In the genomic region with DNA sequence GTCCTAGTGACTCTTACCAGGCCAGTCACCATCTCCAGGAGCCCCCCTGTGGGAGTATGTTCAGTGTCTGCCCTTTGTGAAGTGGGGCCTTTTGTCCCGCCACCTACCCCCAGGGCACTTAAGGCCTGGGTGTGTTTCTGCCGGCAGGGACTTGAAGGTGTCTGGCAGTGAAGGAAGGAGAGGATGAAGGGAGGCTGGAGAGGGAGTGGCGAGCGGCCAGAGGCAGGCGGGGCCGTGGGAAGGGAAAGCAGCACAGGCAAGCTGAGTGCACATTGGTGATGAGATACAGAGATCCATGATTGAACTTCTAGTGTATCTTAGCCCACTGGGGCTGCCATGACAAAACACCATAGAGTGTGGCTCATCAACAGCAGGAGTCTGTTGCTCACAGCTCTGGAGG, we compare ENCODE assay signal across 19 cellular contexts.
"Had no signal": no experiment of that assay in that cellular context is flagged by ENCODE, and none has a peak within 500 bp of the region (broad histone marks: within the 10 kb centered on the region; RNA-seq: fewer than 3 reads in every experiment).

No MANE protein-coding gene starts in this region.

- ATAC-seq: right cardiac atrium had no signal

- H3K27ac ChIP-seq: prostate gland, stomach, testis, upper lobe of right lung had no signal

- H3K9me3 Mint-ChIP-seq: activated T-helper 2 cell treated with anti-CD3 and anti-CD28 coated beads, Interferon-gamma antibody, Interleukin-2, Interleukin-4, amounts not matched to agents 10 μg/mL and 5 μg/mL and 100 μg/mL, durations not matched to agents 14 hours and 24 hours and 36 hours; brain; central memory CD8-positive, alpha-beta T cell had no signal

- H3K4me1 ChIP-seq: prostate gland, stomach, testis had no signal

- H3K4me1 Mint-ChIP-seq: brain had no signal

- H3K27ac Mint-ChIP-seq: activated T-helper 2 cell treated with anti-CD3 and anti-CD28 coated beads, Interferon-gamma antibody, Interleukin-2, Interleukin-4, amounts not matched to agents 10 μg/mL and 5 μg/mL and 100 μg/mL, durations not matched to agents 14 hours and 24 hours and 36 hours had no signal

- H3K27me3 Mint-ChIP-seq: brain; central memory CD8-positive, alpha-beta T cell had no signal

- DNase-seq: activated CD4-positive, CD25-positive, alpha-beta regulatory T cell treated with anti-CD3 and anti-CD28 coated beads, Interleukin-2, amount 50 U/mL, for 72 hours; activated naive CD4-positive, alpha-beta T cell treated with anti-CD3 and anti-CD28 coated beads, Interleukin-2, amount 50 U/mL, for 16 hours; amygdala; cortex of kidney; effector CD4-positive, alpha-beta T cell; foreskin melanocyte; head of caudate nucleus; immature natural killer cell; right cardiac atrium; small intestine; stomach; SW 1271; T-helper 9 cell; testis; upper lobe of right lung had no signal

- H3K4me3 Mint-ChIP-seq: brain; central memory CD8-positive, alpha-beta T cell; immature natural killer cell had no signal

- H3K4me3 ChIP-seq: prostate gland, stomach, testis, upper lobe of right lung had no signal

- FAIRE-seq: small intestine had no signal

- H3K27me3 ChIP-seq: stomach, testis, upper lobe of right lung had no signal

- H3K9me3 ChIP-seq: prostate gland, stomach, testis, upper lobe of right lung had no signal
